8 cellular contexts compared by ENCODE assay signal in genomic region chr19:13181747-13182388, GRCh38. TPM values are rescaled to one million over a fixed set of nuclear protein-coding genes. Genes with fewer than 3 reads are reported as not detected.
DNase-seq lines count a peak whose midpoint lies in the region; ATAC-seq and TF ChIP-seq lines count a peak whose summit lies in the region.

No MANE protein-coding gene starts in this region.

- no peaks in the 10 kb centered on the region for H3K79me2 ChIP-seq in Loucy (ENCODE audit: insufficient read depth, low read length)

- no peaks in the 10 kb centered on the region for H3F3A ChIP-seq in Loucy (ENCODE audit: low read depth)

- H3K9me3 ChIP-seq in CD4-positive, alpha-beta memory T cell (ENCODE audit: control insufficient read depth in 1 of 2, low read length in 2 of 2), result no peaks in the 10 kb centered on the region
- H3K9me3 ChIP-seq in Loucy (ENCODE audit: insufficient read depth, low read depth, low read length), result no peaks in the 10 kb centered on the region

- no peak for DNase-seq in CD4-positive, alpha-beta memory T cell
- peak; percentile 51 for DNase-seq in activated naive CD4-positive, alpha-beta T cell treated with Interleukin-2 at 50 U/mL for 16 hours
- DNase-seq in left ventricle myocardium superior (peak; percentile 88), NCI-H2227 treated with DMSO at 0.1 percent for 48 hours (lab: John Stamatoyannopoulos, UW) (no peak), H7 (no peak)

- H3K9me3 Mint-ChIP-seq in CD4-positive, alpha-beta memory T cell, result no peaks in the 10 kb centered on the region

- H3K9ac ChIP-seq in Loucy (ENCODE audit: low read depth, low read length, poor library complexity, severe bottlenecking), result peak overlapping the region; percentile 21

- no peaks in the 10 kb centered on the region for H3K36me3 ChIP-seq in CD4-positive, alpha-beta memory T cell (ENCODE audit: insufficient read depth, low read length)
- H3K36me3 ChIP-seq in Loucy (ENCODE audit: insufficient read depth, low read length) (no peaks in the 10 kb centered on the region), H7 (replicated peaks; ENCODE audit: control insufficient read depth, insufficient read depth, low read length) (no peaks in the 10 kb centered on the region)

- peak; percentile 96 for ATAC-seq in left ventricle myocardium superior
- ATAC-seq in HG02571 (IDR thresholded peaks at IDR 0.05; ENCODE audit: unreplicated experiment), result no peak

- peaks cover 18% of the 10 kb centered on the region for H3K4me1 ChIP-seq in CD4-positive, alpha-beta memory T cell (ENCODE audit: insufficient read depth, low read length)
- H3K4me1 ChIP-seq in Loucy (ENCODE audit: insufficient read depth, low read length, poor library complexity, severe bottlenecking), result peaks cover 11% of the 10 kb centered on the region

- peak overlapping the region in 6 of 7 donors; percentile 44 to 91 (median 58) for H3K27ac Mint-ChIP-seq in CD4-positive, alpha-beta memory T cell

- no peak for TF ChIP-seq CTCF in Loucy (conservative IDR thresholded peaks at IDR 0.05; ENCODE audit: low read length)

- H3K4me3 ChIP-seq in CD4-positive, alpha-beta memory T cell (ENCODE audit: low read length in 2 of 2), result no peak overlapping the region
- H3K4me3 ChIP-seq in Loucy (ENCODE audit: low read length, poor library complexity, severe bottlenecking), result no peak overlapping the region
- no peak overlapping the region for H3K4me3 ChIP-seq in skin epidermis
- no peak overlapping the region for H3K4me3 ChIP-seq in H7 (ENCODE audit: insufficient read depth, low read depth, low read length)

- H4K20me1 ChIP-seq in Loucy (ENCODE audit: insufficient read depth, low read length, poor library complexity, severe bottlenecking), result no peaks in the 10 kb centered on the region

- POLR2A ChIA-PET in CD4-positive, alpha-beta memory T cell (lab: Charles Lee; ENCODE audit: partially characterized antibody), result interaction anchor here (1.0 to 10.6 kb wide), 9 partner anchors 12 to 65 kb away, joined by 3 to 146 read pairs (median 5); partner anchors contain the start of genes IER2, STX10 and TRMT1

- CTCF ChIA-PET in CD4-positive, alpha-beta memory T cell (lab: Charles Lee; ENCODE audit: partially characterized antibody), result interaction anchor here (0.7 to 11.0 kb wide), 8 partner anchors 12 to 1341 kb away, joined by 4 to 91 read pairs (median 6); partner anchors contain the start of genes IER2 and STX10

- intact Hi-C loops in CD4-positive, alpha-beta memory T cell (cut with micrococcal nuclease), result no loop called here
- intact Hi-C loops in left ventricle myocardium superior (cut with micrococcal nuclease), result no loop called here

- no peaks in the 10 kb centered on the region for H3K27me3 ChIP-seq in CD4-positive, alpha-beta memory T cell (ENCODE audit: insufficient read depth, low read length)
- H3K27me3 ChIP-seq in Loucy (ENCODE audit: insufficient read depth, low read length, poor library complexity, severe bottlenecking) (no peaks in the 10 kb centered on the region), H7 (ENCODE audit: control insufficient read depth, insufficient read depth, low read length) (no peaks in the 10 kb centered on the region)

- peak overlapping the region in 7 of 8 donors; percentile 13 to 79 (median 63) for H3K4me3 Mint-ChIP-seq in CD4-positive, alpha-beta memory T cell

- no peaks in the 10 kb centered on the region for H3K27me3 Mint-ChIP-seq in CD4-positive, alpha-beta memory T cell

- no peaks in the 10 kb centered on the region for H3K9me2 ChIP-seq in Loucy (replicated peaks; ENCODE audit: low read depth, low read length)

- peak overlapping the region; percentile 83; the same call in 1 of the 2 replicates for H2AFZ ChIP-seq in Loucy (ENCODE audit: low read length)

- peak overlapping the region; percentile 57 for H3K4me2 ChIP-seq in Loucy (ENCODE audit: low read depth, low read length, poor library complexity, severe bottlenecking)

- H3K36me3 Mint-ChIP-seq in CD4-positive, alpha-beta memory T cell, result no peaks in the 10 kb centered on the region

- H3K4me1 Mint-ChIP-seq in CD4-positive, alpha-beta memory T cell, result peaks cover 16 to 38% (median 27%) of the 10 kb centered on the region in 4 donors

- H3K27ac ChIP-seq in CD4-positive, alpha-beta memory T cell (ENCODE audit: low read depth, low read length), result no peak overlapping the region
- H3K27ac ChIP-seq in skin epidermis, result peak overlapping the region in 13 of 21 experiments; percentile 0 to 81 (median 51)

RNA-seq across cellular contexts. Expression of gene IER2, which starts 31.7 kb away (rescaled TPM):
- total RNA-seq in CD4-positive, alpha-beta memory T cell, result 100 to 1,000 TPM; 148 to 153 TPM
- polyA plus RNA-seq in CD4-positive, alpha-beta memory T cell, result 100 to 1,000 TPM; 201 to 446 TPM
- total RNA-seq in left ventricle myocardium superior, result 19.8 TPM
- 34.5 and 56.4 TPM in 2 replicates for total RNA-seq in H7 (2014; rRNA removed; shearing (Covaris generic))

RNA-seq across cellular contexts. Expression of gene STX10, which starts 31.7 kb away (rescaled TPM):
- 10 to 100 TPM; 63.7 to 64.0 TPM for total RNA-seq in CD4-positive, alpha-beta memory T cell
- polyA plus RNA-seq in CD4-positive, alpha-beta memory T cell, result 10 to 100 TPM; 57.9 to 64.2 TPM
- total RNA-seq in left ventricle myocardium superior, result 46.4 TPM
- 60.1 and 60.7 TPM in 2 replicates for total RNA-seq in H7 (2014; rRNA removed; shearing (Covaris generic))

Comparison
In these comparisons a context has a peak if more than half of its experiments do, and no peak if none do; other contexts are left out.
1. DNase-seq: peak in activated naive CD4-positive, alpha-beta T cell treated with Interleukin-2 at 50 U/mL for 16 hours (single experiment) and left ventricle myocardium superior (single experiment); none in CD4-positive, alpha-beta memory T cell (0 of 5), NCI-H2227 treated with DMSO at 0.1 percent for 48 hours (single experiment) and H7 (single experiment).